ENCODE assay signal across 8 cellular contexts in the genomic region with DNA sequence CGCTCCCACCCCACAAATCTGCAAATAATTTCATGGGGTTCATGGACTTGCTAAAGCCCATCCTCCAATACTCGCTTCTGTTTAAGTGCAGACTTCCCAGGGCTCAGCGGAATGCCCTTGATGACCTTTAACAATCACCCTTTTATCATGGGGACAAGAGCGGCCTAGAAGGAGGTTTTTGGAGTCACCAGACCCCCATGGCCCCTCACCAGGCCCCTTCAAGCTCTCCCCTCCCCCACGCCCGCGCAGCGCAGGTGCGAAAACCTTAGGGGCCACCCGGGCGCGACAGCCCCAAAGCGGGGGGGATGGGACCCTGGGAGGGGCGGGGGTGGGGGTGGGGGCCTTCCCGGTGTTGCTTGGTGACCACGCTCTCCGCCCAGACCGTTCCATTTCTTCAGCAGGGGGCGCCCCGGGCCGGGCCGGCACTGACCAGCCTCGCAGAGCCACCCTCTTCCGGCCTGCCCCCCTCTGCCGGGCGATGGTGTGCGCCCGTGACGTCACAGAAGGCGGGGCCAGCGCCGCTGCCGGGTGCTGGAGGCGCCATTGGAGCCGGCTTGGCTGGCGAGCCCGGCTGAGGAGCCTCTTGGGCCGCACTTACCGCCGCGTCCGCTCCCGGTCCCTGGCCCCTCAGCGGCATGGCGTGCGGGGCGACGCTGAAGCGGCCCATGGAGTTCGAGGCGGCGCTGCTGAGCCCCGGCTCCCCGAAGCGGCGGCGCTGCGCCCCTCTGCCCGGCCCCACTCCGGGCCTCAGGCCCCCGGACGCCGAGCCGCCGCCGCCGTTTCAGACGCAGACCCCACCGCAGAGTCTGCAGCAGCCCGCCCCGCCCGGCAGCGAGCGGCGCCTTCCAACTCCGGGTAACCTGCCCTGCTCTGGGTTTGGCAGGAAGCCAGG. TPM values are rescaled to one million over a fixed set of nuclear protein-coding genes. Genes with fewer than 3 reads are reported as not detected.
A peak's percentile ranks its signal among the peaks of the same experiment; 100 is the strongest.
DNase-seq lines count a peak whose midpoint lies in the region; ATAC-seq and TF ChIP-seq lines count a peak whose summit lies in the region.

TSS of gene AKIRIN1 (plus strand) at position 531 of the 892 bp plus-strand sequence. CDS start at position 636, 105 bp downstream.

- peak within 1 kb of the TSS; percentile 95 to 97 for H3K27ac ChIP-seq in right atrium auricular region
- H3K27ac ChIP-seq in psoas muscle, result peak within 1 kb of the TSS; percentile 94
- H3K27ac ChIP-seq in urinary bladder (ENCODE audit: low read depth), result peak within 1 kb of the TSS; percentile 93

- H3K36me3 ChIP-seq in right atrium auricular region (peaks cover 6% of the 10 kb centered on the region), psoas muscle (ENCODE audit: insufficient read depth in 1 of 2, low read depth in 1 of 2) (peaks cover 0 to 10% of the 10 kb centered on the region in 2 donors), urinary bladder (ENCODE audit: insufficient read depth) (peaks cover 2% of the 10 kb centered on the region)

- H3K9me3 ChIP-seq in right atrium auricular region (no peaks in the 10 kb centered on the region), psoas muscle (no peaks in the 10 kb centered on the region)

- H3K4me3 ChIP-seq in right atrium auricular region, result peak within 1 kb of the TSS; percentile 100
- H3K4me3 ChIP-seq in psoas muscle, result peak within 1 kb of the TSS; percentile 97
- peak within 1 kb of the TSS; percentile 100 for H3K4me3 ChIP-seq in urinary bladder (ENCODE audit: low read depth, low read length)

- DNase-seq in NCI-H187 (lab: John Stamatoyannopoulos, UW) (peak; percentile 89 to 94), anterior cingulate cortex (lab: John Stamatoyannopoulos, UW) (peak; percentile 76 to 99 (median 97)), right atrium auricular region (ENCODE audit: low spot score) (peak; percentile 97), psoas muscle (peak; percentile 98 to 99)

- peak; percentile 93 for ATAC-seq in GM18502 (IDR thresholded peaks at IDR 0.05; ENCODE audit: poor library complexity, unreplicated experiment)
- ATAC-seq in HG02943 (IDR thresholded peaks at IDR 0.05; ENCODE audit: low read depth, unreplicated experiment), result peak; percentile 84
- ATAC-seq in psoas muscle, result peak; percentile 97 to 99 (median 98)

- WGBS in psoas muscle, 3 donors, result 1% methylated on average over 57 to 76 of the region's 76 CpGs
- under 1% methylated on average over 76 of the region's 76 CpGs for WGBS in urinary bladder

- peak; percentile 18 to 35 for TF ChIP-seq CTCF in right atrium auricular region (IDR thresholded peaks at IDR 0.05)
- peak; percentile 38 for TF ChIP-seq CTCF in psoas muscle (IDR thresholded peaks at IDR 0.05)

- H3K27me3 ChIP-seq in right atrium auricular region (no peaks in the 10 kb centered on the region), psoas muscle (ENCODE audit: insufficient read depth in 3 of 3, low read length in 2 of 3) (no peaks in the 10 kb centered on the region)

- intact Hi-C loops in T-helper 2 cell treated with Interferon-gamma antibody and Interleukin-4, amounts not matched to agents 100 ng/mL and 5 ng/mL, for 36 hours (cut with micrococcal nuclease), result loop anchor here (1.0 to 2.0 kb wide), 4 partner anchors 14 to 132 kb away; partner anchors contain the start of genes MYCBP, NDUFS5 and RRAGC
- intact Hi-C loops in psoas muscle (cut with DNase I), result loop anchor here in 1 of 2 donors (5.0 kb wide), 1 partner anchor 119 kb away; the partner anchor contains the start of gene MYCBP

- peaks cover 0 to 35% of the 10 kb centered on the region in 2 donors for H3K4me1 ChIP-seq in right atrium auricular region
- H3K4me1 ChIP-seq in psoas muscle, result peaks cover 17% of the 10 kb centered on the region
- no peaks in the 10 kb centered on the region for H3K4me1 ChIP-seq in urinary bladder (ENCODE audit: insufficient read depth)

RNA-seq across cellular contexts. Expression of gene AKIRIN1, which starts in this region (rescaled TPM):
- 55.4 and 60.5 TPM in 2 replicates for total RNA-seq in T-helper 2 cell treated with Interferon-gamma antibody and Interleukin-4, amounts not matched to agents 100 ng/mL and 5 ng/mL, for 36 hours
- total RNA-seq in right atrium auricular region (10 to 100 TPM; 44.8 to 46.4 TPM), psoas muscle (10 to 100 TPM; 20.0 to 41.7 (median 35.0) TPM), urinary bladder (35.2 TPM)
- polyA plus RNA-seq in psoas muscle (10 to 100 TPM; 27.6 to 65.3 (median 32.8) TPM), urinary bladder (39.1 TPM)

Comparison
In these comparisons a context has a peak if more than half of its experiments do, and no peak if none do; other contexts are left out.
1. Peak in every context shown above with its lines: DNase-seq, ATAC-seq, H3K4me3 ChIP-seq and H3K27ac ChIP-seq.